In the genomic region with DNA sequence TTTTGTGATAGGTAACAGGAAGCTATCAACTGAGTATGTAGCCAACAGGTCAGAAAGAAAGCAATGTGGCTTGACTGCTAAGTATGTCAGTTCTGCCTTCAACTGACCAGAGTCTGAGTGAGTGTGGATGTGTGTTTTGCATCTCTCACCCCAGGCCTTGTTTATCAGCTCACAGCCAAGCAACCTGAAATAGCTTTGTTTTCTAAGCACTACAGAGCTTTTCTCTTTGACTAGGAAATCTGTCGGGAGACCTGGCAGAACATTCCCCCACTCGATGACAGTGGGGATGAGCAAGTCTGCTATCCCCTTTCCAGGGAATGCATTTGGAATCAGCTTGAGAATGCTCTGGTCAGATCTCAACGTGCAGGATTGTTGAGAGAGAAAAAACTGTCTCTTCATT, we compare ENCODE assay signal across 17 cellular contexts.
A peak's percentile ranks its signal among the peaks of the same experiment; 100 is the strongest.
DNase-seq lines count a peak whose midpoint lies in the region; ATAC-seq and TF ChIP-seq lines count a peak whose summit lies in the region.
"Had no signal": no experiment of that assay in that cellular context is flagged by ENCODE, and none has a peak within 500 bp of the region (broad histone marks: within the 10 kb centered on the region; RNA-seq: fewer than 3 reads in every experiment).

No MANE protein-coding gene starts in this region.

- no peaks in the 10 kb centered on the region for H3K27me3 Mint-ChIP-seq in activated CD8-positive, alpha-beta T cell treated with anti-CD3 and anti-CD28 coated beads for 36 hours

- H2AFZ ChIP-seq in neural cell (ENCODE audit: low read depth, low read length) = no peak overlapping the region

- H3K27ac ChIP-seq in right cardiac atrium (ENCODE audit: low read length) (no peak overlapping the region), neural cell (ENCODE audit: low read length) (peak overlapping the region; percentile 41)
- H3K27ac ChIP-seq: HL-60 had no signal

- no peak for TF ChIP-seq CTCF in fibroblast of pulmonary artery (IDR thresholded peaks at IDR 0.05; ENCODE audit: low read length, missing control alignments)
- no peak for TF ChIP-seq CTCF in neural cell (IDR thresholded peaks at IDR 0.05; ENCODE audit: poor library complexity, severe bottlenecking)
- no peak for TF ChIP-seq CTCF in activated CD8-positive, alpha-beta T cell treated with anti-CD3 and anti-CD28 coated beads for 36 hours (IDR thresholded peaks at IDR 0.05)

- H3K27me3 ChIP-seq in right cardiac atrium (ENCODE audit: control insufficient read depth, insufficient read depth) (no peaks in the 10 kb centered on the region), neural cell (ENCODE audit: insufficient read depth, low read depth, low read length) (no peaks in the 10 kb centered on the region)

- no peak overlapping the region for H3K4me3 ChIP-seq in right cardiac atrium (ENCODE audit: low read length)
- H3K4me3 ChIP-seq in fibroblast of pulmonary artery (replicated peaks; ENCODE audit: low read depth, low read length) = no peak overlapping the region
- no peak overlapping the region for H3K4me3 ChIP-seq in neural cell (ENCODE audit: low read length)

- H3K79me2 ChIP-seq in neural cell (replicated peaks; ENCODE audit: insufficient read depth, low read length) = no peaks in the 10 kb centered on the region

- ATAC-seq in right cardiac atrium = peak; percentile 28 to 78
- ATAC-seq in left ventricle myocardium superior = no peak
- ATAC-seq in activated CD8-positive, alpha-beta T cell treated with anti-CD3 and anti-CD28 coated beads for 36 hours = no peak
- ATAC-seq in left colon = no peak

- H3K4me1 Mint-ChIP-seq in activated CD8-positive, alpha-beta T cell treated with anti-CD3 and anti-CD28 coated beads for 36 hours (ENCODE audit: low read depth) = no peaks in the 10 kb centered on the region
- H3K4me1 Mint-ChIP-seq: CD14-positive monocyte had no signal

- H3K27ac Mint-ChIP-seq in activated CD8-positive, alpha-beta T cell treated with anti-CD3 and anti-CD28 coated beads for 36 hours = no peak overlapping the region
- H3K27ac Mint-ChIP-seq: CD14-positive monocyte had no signal

- no peak overlapping the region for H3K4me3 Mint-ChIP-seq in activated CD8-positive, alpha-beta T cell treated with anti-CD3 and anti-CD28 coated beads for 36 hours
- H3K4me3 Mint-ChIP-seq: CD14-positive monocyte had no signal

- H3K36me3 Mint-ChIP-seq in activated CD8-positive, alpha-beta T cell treated with anti-CD3 and anti-CD28 coated beads for 36 hours (ENCODE audit: low read depth) = no peaks in the 10 kb centered on the region
- H3K36me3 Mint-ChIP-seq: CD14-positive monocyte had no signal

- no peaks in the 10 kb centered on the region for H3F3A ChIP-seq in neural cell (ENCODE audit: insufficient read depth, low read length, poor library complexity, severe bottlenecking)

- H4K20me1 ChIP-seq in neural cell (ENCODE audit: insufficient read depth) = no peaks in the 10 kb centered on the region

- TF ChIP-seq RAD21 in neural cell (conservative IDR thresholded peaks at IDR 0.05) = no peak

- H3K9ac ChIP-seq in neural cell (ENCODE audit: low read length) = peak overlapping the region; percentile 0

- peak in 1 of 3 donors; percentile 19 for DNase-seq in right cardiac atrium
- no peak for DNase-seq in left ventricle myocardium superior
- DNase-seq in fibroblast of pulmonary artery (ENCODE audit: low read depth) = peak; percentile 23
- no peak for DNase-seq in activated CD8-positive, alpha-beta T cell treated with anti-CD3 and anti-CD28 coated beads for 36 hours
- DNase-seq in NCI-H2171 (lab: John Stamatoyannopoulos, UW) = no peak
- no peak for DNase-seq in pons (ENCODE audit: low spot score)
- DNase-seq in left colon = no peak
- DNase-seq: 8988T, DMS79, IMR-90, NCI-H1417, NCI-H187, NCI-H345, NCI-H524 treated with DMSO at 0.1 percent for 48 hours had no signal

- no peaks in the 10 kb centered on the region for H3K36me3 ChIP-seq in neural cell (ENCODE audit: insufficient read depth, low read length)

- POLR2A ChIA-PET in activated CD8-positive, alpha-beta T cell treated with anti-CD3 and anti-CD28 coated beads for 36 hours (lab: Charles Lee) = no interaction called here

- WGBS in right cardiac atrium = 26% methylated on average over 3 of the region's 3 CpGs

- CTCF ChIA-PET in activated CD8-positive, alpha-beta T cell treated with anti-CD3 and anti-CD28 coated beads for 36 hours (lab: Charles Lee) = interaction anchor here (0.8 kb wide), 1 partner anchor 10 kb away, joined by 3 read pairs; no protein-coding TSS in a partner anchor

- H3K4me1 ChIP-seq in right cardiac atrium (ENCODE audit: control insufficient read depth, insufficient read depth, low read length) = no peaks in the 10 kb centered on the region

- H3K4me2 ChIP-seq in neural cell (ENCODE audit: low read length) = no peak overlapping the region

- H3K9me3 ChIP-seq in right cardiac atrium (ENCODE audit: control insufficient read depth, low read length) (no peaks in the 10 kb centered on the region), neural cell (ENCODE audit: low read length) (no peaks in the 10 kb centered on the region)

- intact Hi-C loops in right cardiac atrium (cut with DNase I) = no loop called here
- intact Hi-C loops in left ventricle myocardium superior (cut with micrococcal nuclease) = no loop called here
- intact Hi-C loops in activated CD8-positive, alpha-beta T cell treated with anti-CD3 and anti-CD28 coated beads for 36 hours (cut with micrococcal nuclease) = no loop called here
- intact Hi-C loops in left colon (cut with DNase I, micrococcal nuclease) = no loop called here

- H3K9me3 Mint-ChIP-seq in activated CD8-positive, alpha-beta T cell treated with anti-CD3 and anti-CD28 coated beads for 36 hours = no peaks in the 10 kb centered on the region

- TF ChIP-seq EP300 in neural cell (conservative IDR thresholded peaks at IDR 0.05; ENCODE audit: poor library complexity, severe bottlenecking) = no peak

- no peaks in the 10 kb centered on the region for H3K9me2 ChIP-seq in neural cell (ENCODE audit: insufficient read depth, low read length)

TF ChIP-seq in neural cell, 6 proteins besides CTCF, POLR2A, EP300 and RAD21:
- TF ChIP-seq TAF1 (IDR thresholded peaks at IDR 0.05; ENCODE audit: low read depth) (no peak), MXI1 (conservative IDR thresholded peaks at IDR 0.05; ENCODE audit: poor library complexity, severe bottlenecking) (no peak), SMC3 (conservative IDR thresholded peaks at IDR 0.05; ENCODE audit: poor library complexity) (no peak), EZH2 (IDR thresholded peaks at IDR 0.05; ENCODE audit: borderline replicate concordance, insufficient read depth, low read length, poor library complexity, severe bottlenecking) (no peak), POLR2AphosphoS5 (IDR thresholded peaks at IDR 0.05) (no peak)
- TF ChIP-seq, protein P1, sequence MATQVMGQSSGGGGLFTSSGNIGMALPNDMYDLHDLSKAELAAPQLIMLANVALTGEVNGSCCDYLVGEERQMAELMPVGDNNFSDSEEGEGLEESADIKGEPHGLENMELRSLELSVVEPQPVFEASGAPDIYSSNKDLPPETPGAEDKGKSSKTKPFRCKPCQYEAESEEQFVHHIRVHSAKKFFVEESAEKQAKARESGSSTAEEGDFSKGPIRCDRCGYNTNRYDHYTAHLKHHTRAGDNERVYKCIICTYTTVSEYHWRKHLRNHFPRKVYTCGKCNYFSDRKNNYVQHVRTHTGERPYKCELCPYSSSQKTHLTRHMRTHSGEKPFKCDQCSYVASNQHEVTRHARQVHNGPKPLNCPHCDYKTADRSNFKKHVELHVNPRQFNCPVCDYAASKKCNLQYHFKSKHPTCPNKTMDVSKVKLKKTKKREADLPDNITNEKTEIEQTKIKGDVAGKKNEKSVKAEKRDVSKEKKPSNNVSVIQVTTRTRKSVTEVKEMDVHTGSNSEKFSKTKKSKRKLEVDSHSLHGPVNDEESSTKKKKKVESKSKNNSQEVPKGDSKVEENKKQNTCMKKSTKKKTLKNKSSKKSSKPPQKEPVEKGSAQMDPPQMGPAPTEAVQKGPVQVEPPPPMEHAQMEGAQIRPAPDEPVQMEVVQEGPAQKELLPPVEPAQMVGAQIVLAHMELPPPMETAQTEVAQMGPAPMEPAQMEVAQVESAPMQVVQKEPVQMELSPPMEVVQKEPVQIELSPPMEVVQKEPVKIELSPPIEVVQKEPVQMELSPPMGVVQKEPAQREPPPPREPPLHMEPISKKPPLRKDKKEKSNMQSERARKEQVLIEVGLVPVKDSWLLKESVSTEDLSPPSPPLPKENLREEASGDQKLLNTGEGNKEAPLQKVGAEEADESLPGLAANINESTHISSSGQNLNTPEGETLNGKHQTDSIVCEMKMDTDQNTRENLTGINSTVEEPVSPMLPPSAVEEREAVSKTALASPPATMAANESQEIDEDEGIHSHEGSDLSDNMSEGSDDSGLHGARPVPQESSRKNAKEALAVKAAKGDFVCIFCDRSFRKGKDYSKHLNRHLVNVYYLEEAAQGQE (IDR thresholded peaks at IDR 0.05; ENCODE audit: borderline replicate concordance) = no peak

Comparison
In these comparisons a context has a peak if more than half of its experiments do, and no peak if none do; other contexts are left out.
1. ATAC-seq: peak in right cardiac atrium (2 of 2); none in left ventricle myocardium superior (single experiment), activated CD8-positive, alpha-beta T cell treated with anti-CD3 and anti-CD28 coated beads for 36 hours (single experiment) and left colon (single experiment).